Comparison of ENCODE assay signal across 39 cellular contexts in genomic region chr13:91526543-91527033, GRCh38.
"Had no signal": no experiment of that assay in that cellular context is flagged by ENCODE, and none has a peak within 500 bp of the region (broad histone marks: within the 10 kb centered on the region; RNA-seq: fewer than 3 reads in every experiment).

No MANE protein-coding gene starts in this region.

- H3K27me3 Mint-ChIP-seq: activated naive CD4-positive, alpha-beta T cell treated with anti-CD3 and anti-CD28 coated beads, Interleukin-2, amount 10 ng/mL, durations not matched to agents 7 days and 5 days; activated naive CD8-positive, alpha-beta T cell treated with anti-CD3 and anti-CD28 coated beads for 36 hours; activated naive CD8-positive, alpha-beta T cell treated with anti-CD3 and anti-CD28 coated beads, Interleukin-2, amount 10 ng/mL, durations not matched to agents 7 days and 5 days; activated naive CD8-positive, alpha-beta T cell treated with anti-CD3 and anti-CD28 coated beads, Interleukin-2, amount 50 U/mL, for 24 hours; activated T-cell treated with anti-CD3 and anti-CD28 coated beads, Interleukin-2, amount 50 U/mL, for 24 hours; activated T-helper 17 cell treated with anti-CD3 and anti-CD28 coated beads, Interleukin-2, amount 50 U/mL, for 72 hours; brain; central memory CD8-positive, alpha-beta T cell had no signal

- H3K4me1 Mint-ChIP-seq: activated naive CD4-positive, alpha-beta T cell treated with anti-CD3 and anti-CD28 coated beads, Interleukin-2, amount 10 ng/mL, durations not matched to agents 7 days and 5 days; activated naive CD4-positive, alpha-beta T cell treated with anti-CD3 and anti-CD28 coated beads, Interleukin-2, amount 50 U/mL, for 24 hours; activated naive CD8-positive, alpha-beta T cell treated with anti-CD3 and anti-CD28 coated beads for 36 hours; activated naive CD8-positive, alpha-beta T cell treated with anti-CD3 and anti-CD28 coated beads, Interleukin-2, amount 10 ng/mL, durations not matched to agents 7 days and 5 days; activated naive CD8-positive, alpha-beta T cell treated with anti-CD3 and anti-CD28 coated beads, Interleukin-2, amount 50 U/mL, for 24 hours; activated T-helper 17 cell treated with anti-CD3 and anti-CD28 coated beads, Interleukin-2, amount 50 U/mL, for 72 hours; brain; central memory CD8-positive, alpha-beta T cell had no signal

- H3K9me3 ChIP-seq: ascending aorta, body of pancreas, breast epithelium had no signal

- H3K36me3 Mint-ChIP-seq: activated naive CD4-positive, alpha-beta T cell treated with anti-CD3 and anti-CD28 coated beads, Interleukin-2, amount 10 ng/mL, durations not matched to agents 7 days and 5 days; activated naive CD4-positive, alpha-beta T cell treated with anti-CD3 and anti-CD28 coated beads, Interleukin-2, amount 50 U/mL, for 24 hours; activated naive CD4-positive, alpha-beta T cell treated with anti-CD3 and anti-CD28 coated beads, Interleukin-2, amount 50 U/mL, for 72 hours; activated naive CD8-positive, alpha-beta T cell; activated naive CD8-positive, alpha-beta T cell treated with anti-CD3 and anti-CD28 coated beads for 36 hours; activated naive CD8-positive, alpha-beta T cell treated with anti-CD3 and anti-CD28 coated beads, Interleukin-2, amount 10 ng/mL, durations not matched to agents 7 days and 5 days; brain had no signal

- H3K4me3 ChIP-seq: adrenal gland, ascending aorta, body of pancreas, breast epithelium, cardiac muscle cell had no signal

- H3K9me3 Mint-ChIP-seq: activated naive CD4-positive, alpha-beta T cell treated with anti-CD3 and anti-CD28 coated beads for 36 hours; activated naive CD4-positive, alpha-beta T cell treated with anti-CD3 and anti-CD28 coated beads, Interleukin-2, amount 10 ng/mL, durations not matched to agents 7 days and 5 days; activated naive CD8-positive, alpha-beta T cell treated with anti-CD3 and anti-CD28 coated beads for 36 hours; activated naive CD8-positive, alpha-beta T cell treated with anti-CD3 and anti-CD28 coated beads, Interleukin-2, amount 10 ng/mL, durations not matched to agents 7 days and 5 days; activated T-cell treated with anti-CD3 and anti-CD28 coated beads, Interleukin-2, amount 50 U/mL, for 24 hours; activated T-cell treated with anti-CD3 and anti-CD28 coated beads, Interleukin-2, amount 50 U/mL, for 72 hours; activated T-helper 1 cell treated with anti-CD3 and anti-CD28 coated beads, Interleukin-12 subunit alpha, Interleukin-12 subunit beta, Interleukin-2, Interleukin-4 antibody, amounts not matched to agents 30 ng/mL and 10 ng/mL and 1 ng/mL, durations not matched to agents 14 hours and 24 hours and 36 hours; activated T-helper 17 cell treated with anti-CD3 and anti-CD28 coated beads, Interleukin-2, amount 50 U/mL, for 72 hours; activated T-helper 2 cell treated with anti-CD3 and anti-CD28 coated beads, Interferon-gamma antibody, Interleukin-2, Interleukin-4, amounts not matched to agents 10 μg/mL and 5 μg/mL and 100 μg/mL, durations not matched to agents 14 hours and 24 hours and 36 hours; central memory CD8-positive, alpha-beta T cell had no signal

- FAIRE-seq: astrocyte, bronchial epithelial cell had no signal

- ATAC-seq: activated naive CD4-positive, alpha-beta T cell treated with anti-CD3 and anti-CD28 coated beads, Interleukin-2, amount 50 U/mL, for 72 hours; activated naive CD8-positive, alpha-beta T cell treated with anti-CD3 and anti-CD28 coated beads, Interleukin-2, amount 50 U/mL, for 24 hours; activated T-cell treated with anti-CD3 and anti-CD28 coated beads, Interleukin-2, amount 50 U/mL, for 4 hours; activated T-cell treated with anti-CD3 and anti-CD28 coated beads, Interleukin-2, amount 50 U/mL, for 72 hours; activated T-helper 17 cell treated with anti-CD3 and anti-CD28 coated beads, Interleukin-2, amount 50 U/mL, for 72 hours; body of pancreas had no signal

- H3K27me3 ChIP-seq: adrenal gland, ascending aorta, body of pancreas, brain microvascular endothelial cell, breast epithelium, cardiac muscle cell had no signal

- H3K36me3 ChIP-seq: adrenal gland, ascending aorta, brain microvascular endothelial cell, breast epithelium, cardiac muscle cell had no signal

- DNase-seq: activated effector memory CD4-positive, alpha-beta T cell treated with anti-CD3 and anti-CD28 coated beads, Interleukin-2, amount 50 U/mL, for 16 hours; activated effector memory CD4-positive, alpha-beta T cell treated with Interleukin-2 at 50 U/mL for 16 hours; activated gamma-delta T cell; activated gamma-delta T cell treated with Interleukin-2 at 50 U/mL for 16 hours; activated naive CD4-positive, alpha-beta T cell; activated naive CD4-positive, alpha-beta T cell treated with anti-CD3 and anti-CD28 coated beads for 36 hours; activated naive CD4-positive, alpha-beta T cell treated with anti-CD3 and anti-CD28 coated beads, Interleukin-2, amount 10 ng/mL, durations not matched to agents 7 days and 5 days; activated naive CD4-positive, alpha-beta T cell treated with anti-CD3 and anti-CD28 coated beads, Interleukin-2, amount 50 U/mL, for 16 hours; activated naive CD4-positive, alpha-beta T cell treated with Interleukin-2 at 50 U/mL for 16 hours; activated naive CD8-positive, alpha-beta T cell treated with anti-CD3 and anti-CD28 coated beads for 36 hours; activated naive CD8-positive, alpha-beta T cell treated with anti-CD3 and anti-CD28 coated beads, Interleukin-2, amount 10 ng/mL, durations not matched to agents 7 days and 5 days; activated naive CD8-positive, alpha-beta T cell treated with anti-CD3 and anti-CD28 coated beads, Interleukin-2, amount 50 U/mL, for 24 hours; activated T-cell treated with anti-CD3 and anti-CD28 coated beads for 4 hours; activated T-cell treated with anti-CD3 and anti-CD28 coated beads, Interleukin-2, amount 50 U/mL, for 1 hour; activated T-cell treated with anti-CD3 and anti-CD28 coated beads, Interleukin-2, amount 50 U/mL, for 24 hours; activated T-cell treated with anti-CD3 and anti-CD28 coated beads, Interleukin-2, amount 50 U/mL, for 4 hours; activated T-cell treated with anti-CD3 and anti-CD28 coated beads, Interleukin-2, amount 50 U/mL, for 72 hours; adrenal gland; amniotic stem cell; amygdala; anterior cingulate cortex; aorta; body of pancreas; brain microvascular endothelial cell; caudate nucleus; cerebellar nuclear complex had no signal

- H3K4me1 ChIP-seq: adrenal gland, ascending aorta, body of pancreas, breast epithelium had no signal

- H3K27ac Mint-ChIP-seq: activated naive CD4-positive, alpha-beta T cell treated with anti-CD3 and anti-CD28 coated beads for 36 hours; activated naive CD4-positive, alpha-beta T cell treated with anti-CD3 and anti-CD28 coated beads, Interleukin-2, amount 10 ng/mL, durations not matched to agents 7 days and 5 days; activated naive CD4-positive, alpha-beta T cell treated with anti-CD3 and anti-CD28 coated beads, Interleukin-2, amount 50 U/mL, for 24 hours; activated naive CD4-positive, alpha-beta T cell treated with anti-CD3 and anti-CD28 coated beads, Interleukin-2, amount 50 U/mL, for 72 hours; activated naive CD8-positive, alpha-beta T cell; activated naive CD8-positive, alpha-beta T cell treated with anti-CD3 and anti-CD28 coated beads for 36 hours; activated naive CD8-positive, alpha-beta T cell treated with anti-CD3 and anti-CD28 coated beads, Interleukin-2, amount 10 ng/mL, durations not matched to agents 7 days and 5 days; activated naive CD8-positive, alpha-beta T cell treated with anti-CD3 and anti-CD28 coated beads, Interleukin-2, amount 50 U/mL, for 24 hours; activated T-cell treated with anti-CD3 and anti-CD28 coated beads, Interleukin-2, amount 50 U/mL, for 24 hours; activated T-cell treated with anti-CD3 and anti-CD28 coated beads, Interleukin-2, amount 50 U/mL, for 72 hours; activated T-helper 1 cell treated with anti-CD3 and anti-CD28 coated beads, Interleukin-12 subunit alpha, Interleukin-12 subunit beta, Interleukin-2, Interleukin-4 antibody, amounts not matched to agents 30 ng/mL and 10 ng/mL and 1 ng/mL, durations not matched to agents 14 hours and 24 hours and 36 hours; activated T-helper 17 cell treated with anti-CD3 and anti-CD28 coated beads, Interleukin-2, amount 50 U/mL, for 72 hours; activated T-helper 2 cell treated with anti-CD3 and anti-CD28 coated beads, Interferon-gamma antibody, Interleukin-2, Interleukin-4, amounts not matched to agents 10 μg/mL and 5 μg/mL and 100 μg/mL, durations not matched to agents 14 hours and 24 hours and 36 hours; brain had no signal

- H3K27ac ChIP-seq: adrenal gland, ascending aorta, body of pancreas, brain microvascular endothelial cell, breast epithelium, cardiac muscle cell had no signal

- H3K4me3 Mint-ChIP-seq: activated naive CD4-positive, alpha-beta T cell treated with anti-CD3 and anti-CD28 coated beads for 36 hours; activated naive CD4-positive, alpha-beta T cell treated with anti-CD3 and anti-CD28 coated beads, Interleukin-2, amount 10 ng/mL, durations not matched to agents 7 days and 5 days; activated naive CD4-positive, alpha-beta T cell treated with anti-CD3 and anti-CD28 coated beads, Interleukin-2, amount 50 U/mL, for 24 hours; activated naive CD8-positive, alpha-beta T cell; activated naive CD8-positive, alpha-beta T cell treated with anti-CD3 and anti-CD28 coated beads for 36 hours; activated naive CD8-positive, alpha-beta T cell treated with anti-CD3 and anti-CD28 coated beads, Interleukin-2, amount 10 ng/mL, durations not matched to agents 7 days and 5 days; activated naive CD8-positive, alpha-beta T cell treated with anti-CD3 and anti-CD28 coated beads, Interleukin-2, amount 50 U/mL, for 24 hours; activated T-cell treated with anti-CD3 and anti-CD28 coated beads, Interleukin-2, amount 50 U/mL, for 24 hours; activated T-cell treated with anti-CD3 and anti-CD28 coated beads, Interleukin-2, amount 50 U/mL, for 4 hours; activated T-cell treated with anti-CD3 and anti-CD28 coated beads, Interleukin-2, amount 50 U/mL, for 72 hours; activated T-helper 1 cell treated with anti-CD3 and anti-CD28 coated beads, Interleukin-12 subunit alpha, Interleukin-12 subunit beta, Interleukin-2, Interleukin-4 antibody, amounts not matched to agents 30 ng/mL and 10 ng/mL and 1 ng/mL, durations not matched to agents 14 hours and 24 hours and 36 hours; activated T-helper 17 cell treated with anti-CD3 and anti-CD28 coated beads, Interleukin-2, amount 50 U/mL, for 72 hours; brain; central memory CD8-positive, alpha-beta T cell had no signal
